Comparison of ENCODE assay signal across 10 cellular contexts in the genomic region with DNA sequence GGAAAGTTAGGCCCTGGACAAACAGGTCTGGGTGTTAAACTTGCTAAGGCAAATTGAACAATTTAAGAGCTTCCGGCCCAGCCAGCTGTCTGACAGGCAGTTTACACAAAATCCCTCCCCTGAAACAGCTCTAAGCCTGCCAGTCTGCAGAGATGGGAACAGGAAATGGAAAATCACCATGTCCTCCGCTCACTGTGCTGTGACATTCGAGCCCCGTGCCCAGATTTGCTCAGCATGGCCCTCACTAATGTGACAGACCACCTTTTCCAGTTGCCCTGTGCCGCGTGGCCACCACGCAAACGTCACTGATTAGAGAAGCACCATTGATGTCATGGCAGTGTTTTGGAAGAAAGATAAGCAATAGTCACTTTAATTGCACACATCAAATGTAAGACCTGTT. TPM values are rescaled to one million over a fixed set of nuclear protein-coding genes. Genes with fewer than 3 reads are reported as not detected.
DNase-seq lines count a peak whose midpoint lies in the region; ATAC-seq and TF ChIP-seq lines count a peak whose summit lies in the region.
"Had no signal": no experiment of that assay in that cellular context is flagged by ENCODE, and none has a peak within 500 bp of the region (broad histone marks: within the 10 kb centered on the region; RNA-seq: fewer than 3 reads in every experiment).

No MANE protein-coding gene starts in this region.

- 73% methylated on average over 8 of the region's 8 CpGs for WGBS in mammary epithelial cell (ENCODE audit: low coverage, missing lambda C conversion rate)

- peak overlapping the region; percentile 38 for H3K27ac ChIP-seq in RWPE1
- no peak overlapping the region for H3K27ac ChIP-seq in brain microvascular endothelial cell
- no peak overlapping the region for H3K27ac ChIP-seq in mammary epithelial cell (ENCODE audit: insufficient read depth, low read depth, low read length)
- H3K27ac ChIP-seq: parathyroid adenoma had no signal

- H3K4me2 ChIP-seq in mammary epithelial cell (ENCODE audit: insufficient read depth, low read depth, low read length) = no peak overlapping the region

- H3K9me3 ChIP-seq in mammary epithelial cell (replicated peaks; ENCODE audit: insufficient read depth, low read length) = no peaks in the 10 kb centered on the region

- H2AFZ ChIP-seq in mammary epithelial cell (ENCODE audit: low read depth, low read length) = no peak overlapping the region
- H2AFZ ChIP-seq: parathyroid adenoma had no signal

- H3K9ac ChIP-seq in mammary epithelial cell (ENCODE audit: insufficient read depth, low read length) = no peak overlapping the region
- H3K9ac ChIP-seq: parathyroid adenoma had no signal

- in situ Hi-C loops in brain microvascular endothelial cell (cut with HindIII; ENCODE audit: low pct_ligation_motif_present, low sequenced_read_pairs) (no loop called here), mammary epithelial cell (cut with MboI; ENCODE audit: low sequenced_read_pairs in 2 of 2) (no loop called here)

- peaks cover 2% of the 10 kb centered on the region for H3K36me3 ChIP-seq in brain microvascular endothelial cell (replicated peaks)
- peaks cover 3% of the 10 kb centered on the region for H3K36me3 ChIP-seq in mammary epithelial cell (ENCODE audit: insufficient read depth, low read length)

- H4K20me1 ChIP-seq in mammary epithelial cell (ENCODE audit: insufficient read depth, low read length) = no peaks in the 10 kb centered on the region

- dilution Hi-C loops in mammary epithelial cell (cut with HindIII; ENCODE audit: low sequenced_read_pairs) = no loop called here

- BruUV-seq in mammary epithelial cell (replicated peaks; lab: Mats Ljungman, UMichigan) = no TSS peak

- H3K4me1 ChIP-seq in mammary epithelial cell (ENCODE audit: insufficient read depth, low read length) = peaks cover 25% of the 10 kb centered on the region
- H3K4me1 ChIP-seq: parathyroid adenoma had no signal

- H3K4me3 ChIP-seq in brain microvascular endothelial cell (ENCODE audit: low read depth, low read length) (no peak overlapping the region), mammary epithelial cell (replicated peaks in 1 of 3; ENCODE audit: insufficient read depth in 1 of 3, low read depth in 2 of 3, low read length in 3 of 3) (no peak overlapping the region)

- POLR2A ChIA-PET in RWPE1 (lab: Yijun Ruan, JAX; ENCODE audit: low non-redundant PET) = no interaction called here

- H3K79me2 ChIP-seq in mammary epithelial cell (ENCODE audit: insufficient read depth, low read length) = no peaks in the 10 kb centered on the region
- H3K79me2 ChIP-seq: parathyroid adenoma had no signal

- intact Hi-C loops in mammary epithelial cell (cut with micrococcal nuclease) = no loop called here

- DNase-seq in Ammon's horn (ENCODE audit: low spot score) = peak; percentile 34
- no peak for DNase-seq in RWPE1 (ENCODE audit: low spot score)
- DNase-seq in iris pigment epithelial cell (ENCODE audit: low read depth) = peak; percentile 41
- DNase-seq in brain microvascular endothelial cell = no peak
- no peak for DNase-seq in hepatic stellate cell (ENCODE audit: low spot score)
- DNase-seq in mammary epithelial cell = no peak
- DNase-seq: anterior cingulate cortex had no signal

- ATAC-seq in GM21360 (IDR thresholded peaks at IDR 0.05; ENCODE audit: unreplicated experiment) = peak; percentile 49
- no peak for ATAC-seq in GM21381 (IDR thresholded peaks at IDR 0.05; ENCODE audit: unreplicated experiment)

- H3K27me3 ChIP-seq in brain microvascular endothelial cell (replicated peaks) (no peaks in the 10 kb centered on the region), mammary epithelial cell (ENCODE audit: insufficient read depth, low read length) (no peaks in the 10 kb centered on the region)

- TF ChIP-seq CTCF in RWPE1 (conservative IDR thresholded peaks at IDR 0.05; ENCODE audit: low read depth) (no peak), brain microvascular endothelial cell (IDR thresholded peaks at IDR 0.05; ENCODE audit: low read depth, low read length, missing control alignments) (no peak), mammary epithelial cell (conservative IDR thresholded peaks at IDR 0.05 in 1 of 2, IDR thresholded peaks at IDR 0.05 in 1 of 2; ENCODE audit: extremely low read depth in 1 of 2, insufficient read depth in 1 of 2, low read depth in 1 of 2, low read length in 2 of 2) (no peak)

- CTCF ChIA-PET in RWPE1 (lab: Yijun Ruan, JAX) = interaction anchor here (0.5 to 0.6 kb wide), 2 partner anchors 19 to 249 kb away, joined by 3 to 4 read pairs; no protein-coding TSS in a partner anchor
- CTCF ChIA-PET in mammary epithelial cell (lab: Charles Lee; ENCODE audit: low non-redundant PET) = interaction anchor here (0.9 kb wide), 1 partner anchor 249 kb away, joined by 4 read pairs; no protein-coding TSS in a partner anchor

RNA-seq across cellular contexts. Expression of a gene that starts 41.0 kb away (rescaled TPM):
- total RNA-seq in mammary epithelial cell = 10 to 100 TPM; 13.7 to 17.0 TPM
- polyA plus RNA-seq in mammary epithelial cell = 16.1 TPM
- polyA minus RNA-seq in mammary epithelial cell = 10.4 TPM

RNA-seq across cellular contexts. Expression of a gene that starts 42.1 kb away (rescaled TPM):
- not detected for total RNA-seq in mammary epithelial cell
- not detected for polyA plus RNA-seq in mammary epithelial cell
- not detected for polyA minus RNA-seq in mammary epithelial cell

Comparison
In these comparisons a context has a peak if more than half of its experiments do, and no peak if none do; other contexts are left out.
1. DNase-seq: peak in Ammon's horn (single experiment) and iris pigment epithelial cell (single experiment); none in RWPE1 (single experiment), brain microvascular endothelial cell (single experiment), hepatic stellate cell (single experiment) and mammary epithelial cell (single experiment).